ENCODE assay signal across 9 cellular contexts in genomic region chr1:151972533-151973270, GRCh38. TPM values are rescaled to one million over a fixed set of nuclear protein-coding genes. Genes with fewer than 3 reads are reported as not detected.
DNase-seq lines count a peak whose midpoint lies in the region; ATAC-seq and TF ChIP-seq lines count a peak whose summit lies in the region.
"Had no signal": no experiment of that assay in that cellular context is flagged by ENCODE, and none has a peak within 500 bp of the region (broad histone marks: within the 10 kb centered on the region; RNA-seq: fewer than 3 reads in every experiment).

No MANE protein-coding gene starts in this region.

- H3K9me3 ChIP-seq in upper lobe of right lung, result no peaks in the 10 kb centered on the region

- H3K9me3 Mint-ChIP-seq in Calu3 (ENCODE audit: low read depth, unreplicated experiment), result no peaks in the 10 kb centered on the region
- no peaks in the 10 kb centered on the region for H3K9me3 Mint-ChIP-seq in activated naive CD4-positive, alpha-beta T cell treated with anti-CD3 and anti-CD28 coated beads, Interleukin-2, amount 50 U/mL, for 24 hours

- TF ChIP-seq CTCF in Calu3 (IDR thresholded peaks at IDR 0.05; ENCODE audit: unreplicated experiment), result no peak
- TF ChIP-seq CTCF in upper lobe of right lung (IDR thresholded peaks at IDR 0.05), result no peak

- H3K27me3 ChIP-seq in upper lobe of right lung, result no peaks in the 10 kb centered on the region

- H3K27ac Mint-ChIP-seq in Calu3 (ENCODE audit: unreplicated experiment), result peak overlapping the region; percentile 96
- peak overlapping the region; percentile 43 for H3K27ac Mint-ChIP-seq in activated naive CD4-positive, alpha-beta T cell treated with anti-CD3 and anti-CD28 coated beads, Interleukin-2, amount 50 U/mL, for 24 hours

- peak overlapping the region; percentile 67 for H3K4me3 Mint-ChIP-seq in Calu3 (ENCODE audit: low read depth, unreplicated experiment)
- no peak overlapping the region for H3K4me3 Mint-ChIP-seq in activated naive CD4-positive, alpha-beta T cell treated with anti-CD3 and anti-CD28 coated beads, Interleukin-2, amount 50 U/mL, for 24 hours

- H3K27ac ChIP-seq in upper lobe of right lung, result peak overlapping the region; percentile 68
- H3K27ac ChIP-seq: HL-60 had no signal

- ATAC-seq in upper lobe of right lung, result peak; percentile 94
- no peak for ATAC-seq in HG03354 (IDR thresholded peaks at IDR 0.05; ENCODE audit: poor library complexity, severe bottlenecking, unreplicated experiment)

- intact Hi-C loops in Calu3 (cut with micrococcal nuclease; ENCODE audit: unreplicated experiment), result loop anchor here (2.0 kb wide), 1 partner anchor 16 kb away; no protein-coding TSS in a partner anchor
- intact Hi-C loops in upper lobe of right lung (cut with DNase I), result no loop called here

- H3K27me3 Mint-ChIP-seq in Calu3 (ENCODE audit: unreplicated experiment), result no peaks in the 10 kb centered on the region
- no peaks in the 10 kb centered on the region for H3K27me3 Mint-ChIP-seq in activated naive CD4-positive, alpha-beta T cell treated with anti-CD3 and anti-CD28 coated beads, Interleukin-2, amount 50 U/mL, for 24 hours

- peaks cover 83% of the 10 kb centered on the region for H3K4me1 Mint-ChIP-seq in Calu3 (ENCODE audit: low read depth, unreplicated experiment)
- H3K4me1 Mint-ChIP-seq in activated naive CD4-positive, alpha-beta T cell treated with anti-CD3 and anti-CD28 coated beads, Interleukin-2, amount 50 U/mL, for 24 hours, result peaks cover 17% of the 10 kb centered on the region

- H3K36me3 Mint-ChIP-seq in Calu3 (ENCODE audit: insufficient read depth, unreplicated experiment), result peaks cover 18% of the 10 kb centered on the region
- H3K36me3 Mint-ChIP-seq in activated naive CD4-positive, alpha-beta T cell treated with anti-CD3 and anti-CD28 coated beads, Interleukin-2, amount 50 U/mL, for 24 hours, result peaks cover 3% of the 10 kb centered on the region

- H3K4me3 ChIP-seq in upper lobe of right lung, result no peak overlapping the region

- BruUV-seq in Calu3 (replicated peaks; lab: Mats Ljungman, UMichigan), result no TSS peak

- H3K36me3 ChIP-seq in upper lobe of right lung, result no peaks in the 10 kb centered on the region

- DNase-seq in Calu3 (peak; percentile 66), M059J (ENCODE audit: low read depth) (peak; percentile 94), iPS-NIHi7 (ENCODE audit: extremely low spot score) (peak; percentile 58), upper lobe of right lung (no peak), superior temporal gyrus (ENCODE audit: extremely low spot score) (no peak), HuH-7 (ENCODE audit: low spot score) (no peak)

- H3K4me1 ChIP-seq in upper lobe of right lung, result peaks cover 20% of the 10 kb centered on the region

- CTCF ChIA-PET in Calu3 (lab: Charles Lee), result interaction anchor here (0.9 to 1.7 kb wide), 6 partner anchors 16 to 32 kb away, joined by 3 to 9 read pairs (median 5); no protein-coding TSS in a partner anchor

RNA-seq across cellular contexts. Expression of gene S100A10, which starts 21.0 kb away (rescaled TPM):
- total RNA-seq in Calu3 (2022) (882 and 921 TPM in 2 replicates), upper lobe of right lung (643 TPM)
- 120 and 154 TPM in 2 replicates for total RNA-seq in M059J (2014; rRNA removed; shearing (Covaris generic))

Comparison
In these comparisons a context has a peak if more than half of its experiments do, and no peak if none do; other contexts are left out.
1. DNase-seq: peak in Calu3 (single experiment), M059J (single experiment) and iPS-NIHi7 (single experiment); none in upper lobe of right lung (single experiment), superior temporal gyrus (single experiment) and HuH-7 (single experiment).